Comparison of ENCODE assay signal across 16 cellular contexts in genomic region chr4:137952116-137952515, GRCh38.
"Had no signal": no experiment of that assay in that cellular context is flagged by ENCODE, and none has a peak within 500 bp of the region (broad histone marks: within the 10 kb centered on the region; RNA-seq: fewer than 3 reads in every experiment).

No MANE protein-coding gene starts in this region.

- H3K27me3 ChIP-seq: ascending aorta, breast epithelium had no signal

- H3K4me3 ChIP-seq: ascending aorta, breast epithelium, lung, SK-N-MC, skin epidermis had no signal

- ATAC-seq: activated CD8-positive, alpha-beta T cell treated with anti-CD3 and anti-CD28 coated beads, Interleukin-2, amount 10 ng/mL, durations not matched to agents 7 days and 5 days had no signal

- H3K36me3 Mint-ChIP-seq: immature natural killer cell, naive B cell had no signal

- H3K4me1 Mint-ChIP-seq: activated CD4-positive, alpha-beta T cell treated with anti-CD3 and anti-CD28 coated beads, Interleukin-2, amount 10 ng/mL, durations not matched to agents 24 days and 14 days; immature natural killer cell; naive B cell had no signal

- H3K27ac Mint-ChIP-seq: activated CD4-positive, alpha-beta T cell treated with anti-CD3 and anti-CD28 coated beads, Interleukin-2, amount 10 ng/mL, durations not matched to agents 24 days and 14 days; activated CD8-positive, alpha-beta T cell treated with anti-CD3 and anti-CD28 coated beads, Interleukin-2, amount 10 ng/mL, durations not matched to agents 7 days and 5 days; immature natural killer cell; naive B cell had no signal

- H3K36me3 ChIP-seq: ascending aorta, breast epithelium had no signal

- H3K4me1 ChIP-seq: ascending aorta, breast epithelium had no signal

- H3K27me3 Mint-ChIP-seq: activated CD4-positive, alpha-beta T cell treated with anti-CD3 and anti-CD28 coated beads, Interleukin-2, amount 10 ng/mL, durations not matched to agents 24 days and 14 days; naive B cell had no signal

- DNase-seq: activated CD4-positive, alpha-beta T cell treated with anti-CD3 and anti-CD28 coated beads, Interleukin-2, amount 10 ng/mL, durations not matched to agents 24 days and 14 days; activated CD4-positive, CD25-positive, alpha-beta regulatory T cell; activated CD8-positive, alpha-beta memory T cell treated with anti-CD3 and anti-CD28 coated beads, Interleukin-2, amount 50 U/mL, for 48 hours; activated CD8-positive, alpha-beta T cell treated with anti-CD3 and anti-CD28 coated beads, Interleukin-2, amount 10 ng/mL, durations not matched to agents 7 days and 5 days; dermis blood vessel endothelial cell; foreskin melanocyte; immature natural killer cell; naive B cell; stimulated activated CD4-positive, alpha-beta T cell treated with anti-CD3 and anti-CD28 coated beads, Interleukin-4, amount 100 ng/mL, for 24 hours; stimulated activated naive CD4-positive, alpha-beta T cell; trophoblast cell had no signal

- H3K4me3 Mint-ChIP-seq: activated CD4-positive, alpha-beta T cell treated with anti-CD3 and anti-CD28 coated beads, Interleukin-2, amount 10 ng/mL, durations not matched to agents 24 days and 14 days; activated CD8-positive, alpha-beta T cell treated with anti-CD3 and anti-CD28 coated beads, Interleukin-2, amount 10 ng/mL, durations not matched to agents 7 days and 5 days; immature natural killer cell; naive B cell had no signal

- H3K9me3 Mint-ChIP-seq: activated CD4-positive, alpha-beta T cell treated with anti-CD3 and anti-CD28 coated beads, Interleukin-2, amount 10 ng/mL, durations not matched to agents 24 days and 14 days; naive B cell had no signal

- H3K9me3 ChIP-seq: ascending aorta, breast epithelium had no signal

- H3K27ac ChIP-seq: ascending aorta, breast epithelium, SK-N-MC, skin epidermis had no signal
